Comparison of ENCODE assay signal across 9 cellular contexts in the genomic region with DNA sequence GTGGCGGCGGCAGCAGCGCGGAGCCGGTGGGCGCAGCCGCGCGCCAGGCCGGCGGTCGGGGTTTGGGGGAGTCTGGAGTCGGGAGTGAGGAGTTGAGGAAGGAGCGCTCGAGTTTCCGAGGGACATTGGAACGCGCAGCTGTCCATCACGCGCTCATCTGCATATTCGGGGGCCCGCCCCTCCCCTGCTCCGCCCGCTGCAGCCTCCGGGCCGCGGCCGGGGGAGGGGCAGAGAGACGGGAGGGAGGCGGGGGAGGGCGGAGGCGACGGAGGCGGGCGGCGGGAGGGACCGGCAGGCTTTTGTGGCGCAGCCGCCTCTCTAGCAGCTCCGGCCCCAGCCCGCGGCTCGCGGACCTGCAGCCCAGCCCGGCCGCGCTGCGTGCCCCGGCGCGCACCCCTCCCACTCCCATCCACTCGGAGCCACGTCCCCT. TPM values are rescaled to one million over a fixed set of nuclear protein-coding genes. Genes with fewer than 3 reads are reported as not detected.
A peak's percentile ranks its signal among the peaks of the same experiment; 100 is the strongest.
DNase-seq lines count a peak whose midpoint lies in the region; ATAC-seq and TF ChIP-seq lines count a peak whose summit lies in the region.
"Had no signal": no experiment of that assay in that cellular context is flagged by ENCODE, and none has a peak within 500 bp of the region (broad histone marks: within the 10 kb centered on the region; RNA-seq: fewer than 3 reads in every experiment).

A gene (minus strand): TSS at position 86 of the 430 bp plus-strand sequence. CDS start 264 bp downstream, outside the sequence.

- peak; percentile 62 for ATAC-seq in WTC11
- peak; percentile 72 to 96 (median 93) for ATAC-seq in heart left ventricle
- no peak for ATAC-seq in GM19467 (IDR thresholded peaks at IDR 0.05; ENCODE audit: unreplicated experiment)

- peaks cover 3% of the 10 kb centered on the region for H3K36me3 Mint-ChIP-seq in activated CD4-positive, alpha-beta T cell treated with anti-CD3 and anti-CD28 coated beads, Interleukin-2, amount 10 ng/mL, durations not matched to agents 7 days and 5 days (ENCODE audit: low read depth)
- H3K36me3 Mint-ChIP-seq in WTC11, result peaks cover 18% of the 10 kb centered on the region
- H3K36me3 Mint-ChIP-seq: CD4-positive, CD25-positive, alpha-beta regulatory T cell had no signal

- no peak for TF ChIP-seq POLR2A in heart left ventricle (IDR thresholded peaks at IDR 0.05)
- TF ChIP-seq POLR2A in sigmoid colon (IDR thresholded peaks at IDR 0.05), result no peak
- TF ChIP-seq POLR2A in Peyer's patch (IDR thresholded peaks at IDR 0.05), result no peak

- no peak within 1 kb of the TSS for H3K4me3 Mint-ChIP-seq in activated CD4-positive, alpha-beta T cell treated with anti-CD3 and anti-CD28 coated beads, Interleukin-2, amount 10 ng/mL, durations not matched to agents 7 days and 5 days
- peak within 1 kb of the TSS; percentile 87 for H3K4me3 Mint-ChIP-seq in WTC11

- H3K27me3 Mint-ChIP-seq in activated CD4-positive, alpha-beta T cell treated with anti-CD3 and anti-CD28 coated beads, Interleukin-2, amount 10 ng/mL, durations not matched to agents 7 days and 5 days, result peaks cover 56% of the 10 kb centered on the region
- peaks cover 63% of the 10 kb centered on the region for H3K27me3 Mint-ChIP-seq in WTC11 (ENCODE audit: low read depth)

- 1 to 2% (median 2%) methylated on average over 10 to 53 of the region's 53 CpGs for WGBS in heart left ventricle, 4 donors
- 2 to 6% methylated on average over 53 of the region's 53 CpGs for WGBS in sigmoid colon, 2 donors

- intact Hi-C loops in heart left ventricle (cut with DNase I), result loop anchor here in 3 of 10 donors (10.0 kb wide), 2 partner anchors 843 to 853 kb away; a partner anchor contains a TSS
- intact Hi-C loops in sigmoid colon (cut with DNase I), result no loop called here

- peaks cover 8% of the 10 kb centered on the region for H3K4me1 Mint-ChIP-seq in activated CD4-positive, alpha-beta T cell treated with anti-CD3 and anti-CD28 coated beads, Interleukin-2, amount 10 ng/mL, durations not matched to agents 7 days and 5 days
- peaks cover 42% of the 10 kb centered on the region for H3K4me1 Mint-ChIP-seq in WTC11

- peaks cover 0 to 59% (median 10%) of the 10 kb centered on the region in 12 donors for H3K4me1 ChIP-seq in heart left ventricle
- H3K4me1 ChIP-seq in sigmoid colon, result peaks cover 0 to 72% (median 62%) of the 10 kb centered on the region in 4 donors
- H3K4me1 ChIP-seq in Peyer's patch, result peaks cover 0 to 41% (median 0%) of the 10 kb centered on the region in 4 donors

- H3K4me3 ChIP-seq in heart left ventricle (peak within 1 kb of the TSS; percentile 17 to 59 (median 45)), sigmoid colon (peak within 1 kb of the TSS in 3 of 4 donors; percentile 33 to 50 (median 46)), Peyer's patch (peak within 1 kb of the TSS in 2 of 4 donors; percentile 38 to 47)

- peaks cover 44 to 97% (median 84%) of the 10 kb centered on the region in 9 donors for H3K27me3 ChIP-seq in heart left ventricle
- H3K27me3 ChIP-seq in sigmoid colon, result peaks cover 81 to 98% (median 93%) of the 10 kb centered on the region in 3 donors
- H3K27me3 ChIP-seq in Peyer's patch, result peaks cover 0 to 51% of the 10 kb centered on the region in 2 donors

- TF ChIP-seq EP300 in sigmoid colon (IDR thresholded peaks at IDR 0.05), result no peak

- CTCF ChIA-PET in activated CD4-positive, alpha-beta T cell treated with anti-CD3 and anti-CD28 coated beads, Interleukin-2, amount 10 ng/mL, durations not matched to agents 7 days and 5 days (lab: Charles Lee), result no interaction called here
- CTCF ChIA-PET in WTC11 (lab: Charles Lee), result interaction anchor here (1.7 kb wide), 1 partner anchor 29 kb away, joined by 5 read pairs; no protein-coding TSS in a partner anchor

- DNase-seq in activated CD4-positive, alpha-beta T cell treated with anti-CD3 and anti-CD28 coated beads, Interleukin-2, amount 10 ng/mL, durations not matched to agents 7 days and 5 days, result no peak
- DNase-seq in activated CD4-positive, alpha-beta T cell treated with anti-CD3 and anti-CD28 coated beads, Interleukin-2, amount 50 U/mL, for 48 hours, result no peak
- DNase-seq in WTC11 (ENCODE audit: low spot score) (peak; percentile 92), heart left ventricle (peak; percentile 60 to 93 (median 85)), sigmoid colon (no peak), Peyer's patch (no peak), NCI-H2081 (lab: John Stamatoyannopoulos, UW) (no peak)
- DNase-seq: CD4-positive, CD25-positive, alpha-beta regulatory T cell had no signal

- no peaks in the 10 kb centered on the region for H3K9me3 Mint-ChIP-seq in activated CD4-positive, alpha-beta T cell treated with anti-CD3 and anti-CD28 coated beads, Interleukin-2, amount 10 ng/mL, durations not matched to agents 7 days and 5 days
- H3K9me3 Mint-ChIP-seq in WTC11, result no peaks in the 10 kb centered on the region

- TF ChIP-seq CTCF in WTC11 (IDR thresholded peaks at IDR 0.05) (no peak), heart left ventricle (IDR thresholded peaks at IDR 0.05) (no peak), sigmoid colon (IDR thresholded peaks at IDR 0.05) (no peak), Peyer's patch (IDR thresholded peaks at IDR 0.05) (no peak)

- POLR2A ChIA-PET in activated CD4-positive, alpha-beta T cell treated with anti-CD3 and anti-CD28 coated beads, Interleukin-2, amount 10 ng/mL, durations not matched to agents 7 days and 5 days (lab: Charles Lee), result no interaction called here
- POLR2A ChIA-PET in WTC11 (lab: Charles Lee), result interaction anchor here (2.9 kb wide), 1 partner anchor 11 kb away, joined by 18 read pairs; no protein-coding TSS in a partner anchor

- peak within 1 kb of the TSS in 8 of 12 donors; percentile 10 to 82 (median 54) for H3K27ac ChIP-seq in heart left ventricle
- no peak within 1 kb of the TSS for H3K27ac ChIP-seq in sigmoid colon
- no peak within 1 kb of the TSS for H3K27ac ChIP-seq in Peyer's patch

- peak within 1 kb of the TSS; percentile 64 for H3K27ac Mint-ChIP-seq in activated CD4-positive, alpha-beta T cell treated with anti-CD3 and anti-CD28 coated beads, Interleukin-2, amount 10 ng/mL, durations not matched to agents 7 days and 5 days
- 0 out of 2 replicates have a peak within 1 kb of the TSS, but pooled peaks have one; percentile 32 for H3K27ac Mint-ChIP-seq in WTC11

- H3K36me3 ChIP-seq in heart left ventricle, result no peaks in the 10 kb centered on the region
- no peaks in the 10 kb centered on the region for H3K36me3 ChIP-seq in sigmoid colon
- H3K36me3 ChIP-seq in Peyer's patch, result no peaks in the 10 kb centered on the region

- no peaks in the 10 kb centered on the region for H3K9me3 ChIP-seq in heart left ventricle
- H3K9me3 ChIP-seq in sigmoid colon, result no peaks in the 10 kb centered on the region
- H3K9me3 ChIP-seq in Peyer's patch, result peaks cover 0 to 3% (median 0%) of the 10 kb centered on the region in 4 donors

TF ChIP-seq in WTC11, 78 proteins besides CTCF, POLR2A, EP300 and RAD21:
- TF ChIP-seq ZNF263 (CRISPR knock-in tag; IDR thresholded peaks at IDR 0.05; ENCODE audit: low read depth), result no peak
- TF ChIP-seq, protein P1, sequence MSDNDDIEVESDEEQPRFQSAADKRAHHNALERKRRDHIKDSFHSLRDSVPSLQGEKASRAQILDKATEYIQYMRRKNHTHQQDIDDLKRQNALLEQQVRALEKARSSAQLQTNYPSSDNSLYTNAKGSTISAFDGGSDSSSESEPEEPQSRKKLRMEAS (CRISPR knock-in tag; IDR thresholded peaks at IDR 0.05), result no peak
- TF ChIP-seq KAT7 (CRISPR knock-in tag; IDR thresholded peaks at IDR 0.05; ENCODE audit: borderline replicate concordance), result no peak
- TF ChIP-seq SP1 (CRISPR knock-in tag; conservative IDR thresholded peaks at IDR 0.05), result peak; percentile 69
- TF ChIP-seq TEAD1 (CRISPR knock-in tag; IDR thresholded peaks at IDR 0.05), result 0 out of 2 replicates have a peak, but pooled peaks have one; percentile 8
- peak; percentile 42 for TF ChIP-seq NFYB (CRISPR knock-in tag; conservative IDR thresholded peaks at IDR 0.05; ENCODE audit: low read depth)

RNA-seq across cellular contexts. Expression of the gene that starts here (rescaled TPM):
- total RNA-seq in activated CD4-positive, alpha-beta T cell treated with anti-CD3 and anti-CD28 coated beads, Interleukin-2, amount 10 ng/mL, durations not matched to agents 7 days and 5 days, result not detected
- total RNA-seq in WTC11 (2021) (51.5 to 63.2 TPM (median 52.0 TPM) in 3 replicates), heart left ventricle (1 to 10 TPM in 2 of 9 donors, under 1 TPM in 7; 0.17 to 3.7 (median 0.56) TPM), sigmoid colon (not detected), Peyer's patch (not detected)
- polyA plus RNA-seq in heart left ventricle (1 to 10 TPM; 1.3 to 2.7 TPM), sigmoid colon (under 1 TPM in 1 of 3 donors, not detected in 2; 0.03 TPM)
- total RNA-seq: CD4-positive, CD25-positive, alpha-beta regulatory T cell had no signal
- polyA plus RNA-seq: CD4-positive, CD25-positive, alpha-beta regulatory T cell had no signal

Comparison
In these comparisons a context has a peak if more than half of its experiments do, and no peak if none do; other contexts are left out.
1. RNA of the gene that starts here (total RNA-seq): 51.5 to 63.2 TPM in WTC11; 0.17 to 3.7 TPM in heart left ventricle, not detected in activated CD4-positive, alpha-beta T cell treated with anti-CD3 and anti-CD28 coated beads, Interleukin-2, amount 10 ng/mL, durations not matched to agents 7 days and 5 days, not detected in sigmoid colon and not detected in Peyer's patch; every median in the first group is over 10 times any median in the second.
2. DNase-seq: peak in WTC11 (single experiment) and heart left ventricle (5 of 5); none in activated CD4-positive, alpha-beta T cell treated with anti-CD3 and anti-CD28 coated beads, Interleukin-2, amount 10 ng/mL, durations not matched to agents 7 days and 5 days (single experiment), activated CD4-positive, alpha-beta T cell treated with anti-CD3 and anti-CD28 coated beads, Interleukin-2, amount 50 U/mL, for 48 hours (0 of 2), sigmoid colon (single experiment), Peyer's patch (0 of 3) and NCI-H2081 (0 of 2).
3. H3K27ac ChIP-seq: peak in heart left ventricle (8 of 12); none in sigmoid colon (0 of 4) and Peyer's patch (0 of 4).